ENCODE assay signal across 10 cellular contexts in the genomic region with DNA sequence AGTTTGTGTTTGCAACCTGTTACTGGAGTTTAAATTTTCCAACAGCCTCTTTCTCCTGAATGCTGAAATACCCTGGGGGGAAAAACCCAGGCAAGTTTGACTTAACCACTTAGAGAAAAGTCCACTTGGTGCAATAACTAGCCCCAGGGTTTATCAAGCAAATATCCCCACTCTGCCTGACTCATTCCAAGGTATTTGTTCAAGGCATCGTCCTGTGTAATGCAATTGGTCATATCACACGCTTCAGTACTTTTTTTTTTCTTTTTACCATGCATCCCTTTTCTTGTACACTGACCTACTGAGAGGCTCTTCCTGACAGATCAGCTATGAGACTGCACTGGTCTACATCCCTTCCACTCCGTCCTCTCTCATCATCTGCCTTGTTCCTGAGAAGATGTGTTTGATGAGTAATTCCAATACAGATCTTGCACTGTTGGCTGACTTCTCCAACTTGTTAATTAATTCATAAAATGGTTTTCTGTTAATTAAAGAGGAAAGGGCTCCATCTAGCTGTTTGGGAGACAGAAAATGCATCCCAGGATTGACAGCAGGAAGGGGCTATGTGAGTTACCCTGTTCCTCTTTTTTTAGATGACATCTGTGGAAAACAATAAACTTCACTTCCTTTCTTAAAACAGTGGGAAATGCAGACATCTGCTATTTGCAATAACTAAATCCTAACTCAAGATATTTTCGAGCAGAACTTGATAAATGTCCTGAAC.
DNase-seq lines count a peak whose midpoint lies in the region; ATAC-seq and TF ChIP-seq lines count a peak whose summit lies in the region.
"Had no signal": no experiment of that assay in that cellular context is flagged by ENCODE, and none has a peak within 500 bp of the region (broad histone marks: within the 10 kb centered on the region; RNA-seq: fewer than 3 reads in every experiment).

No MANE protein-coding gene starts in this region.

- 0 out of 2 replicates have a peak, but pooled peaks have one; percentile 7 for TF ChIP-seq CTCF in OCI-LY3 (IDR thresholded peaks at IDR 0.05; ENCODE audit: low read depth, low read length)
- peak; percentile 15 for TF ChIP-seq CTCF in retinal pigment epithelial cell (conservative IDR thresholded peaks at IDR 0.05; ENCODE audit: low read depth, low read length)
- no peak for TF ChIP-seq CTCF in upper lobe of right lung (IDR thresholded peaks at IDR 0.05)

- H3K27me3 ChIP-seq in OCI-LY3 (ENCODE audit: low read depth, low read length): peaks cover 18% of the 10 kb centered on the region; the same call in 1 of the 2 replicates
- no peaks in the 10 kb centered on the region for H3K27me3 ChIP-seq in upper lobe of right lung
- H3K27me3 ChIP-seq: MG63 had no signal

- H3K79me2 ChIP-seq in OCI-LY3 (ENCODE audit: low read length): no peaks in the 10 kb centered on the region

- no peaks in the 10 kb centered on the region for H4K20me1 ChIP-seq in OCI-LY3 (ENCODE audit: insufficient read depth, low read length)

- H3K36me3 ChIP-seq in OCI-LY3 (replicated peaks; ENCODE audit: low read depth, low read length) (no peaks in the 10 kb centered on the region), upper lobe of right lung (no peaks in the 10 kb centered on the region)
- H3K36me3 ChIP-seq: MG63 had no signal

- intact Hi-C loops in upper lobe of right lung (cut with DNase I): no loop called here

- no peak overlapping the region for H3K9ac ChIP-seq in OCI-LY3 (ENCODE audit: low read length)

- H3K4me2 ChIP-seq in OCI-LY3 (ENCODE audit: low read length): no peak overlapping the region

- no peak overlapping the region for H2AFZ ChIP-seq in OCI-LY3 (ENCODE audit: low read depth, low read length)

- H3K9me3 ChIP-seq in OCI-LY3 (ENCODE audit: insufficient read depth, low read length) (no peaks in the 10 kb centered on the region), upper lobe of right lung (no peaks in the 10 kb centered on the region)
- H3K9me3 ChIP-seq: MG63 had no signal

- H3K4me1 ChIP-seq in OCI-LY3 (ENCODE audit: low read length) (no peaks in the 10 kb centered on the region), upper lobe of right lung (no peaks in the 10 kb centered on the region)

- H3K27ac ChIP-seq in OCI-LY3 (ENCODE audit: low read length) (no peak overlapping the region), epithelial cell of prostate (no peak overlapping the region), upper lobe of right lung (no peak overlapping the region)

- no peak for ATAC-seq in GM19324 (IDR thresholded peaks at IDR 0.05; ENCODE audit: low FRiP score, unreplicated experiment)
- no peak for ATAC-seq in upper lobe of right lung

- DNase-seq in DMS53 (lab: John Stamatoyannopoulos, UW): peak; percentile 30
- DNase-seq in DMS53 treated with DMSO at 0.1 percent for 48 hours (lab: John Stamatoyannopoulos, UW; ENCODE audit: unreplicated experiment): no peak
- peak; percentile 82 for DNase-seq in epithelial cell of prostate (ENCODE audit: low read depth, low spot score)
- peak; percentile 79 for DNase-seq in retinal pigment epithelial cell (ENCODE audit: low read depth)
- no peak for DNase-seq in upper lobe of right lung
- DNase-seq in GM19238 (ENCODE audit: insufficient read length, low spot score): no peak
- DNase-seq: activated naive CD4-positive, alpha-beta T cell treated with anti-CD3 and anti-CD28 coated beads, Interleukin-2, amount 10 ng/mL, durations not matched to agents 7 days and 5 days; MG63 had no signal

- H3K4me3 ChIP-seq in OCI-LY3 (ENCODE audit: low read length) (no peak overlapping the region), retinal pigment epithelial cell (ENCODE audit: low read length) (no peak overlapping the region), upper lobe of right lung (no peak overlapping the region)
- H3K4me3 ChIP-seq: MG63 had no signal

Comparison
In these comparisons a context has a peak if more than half of its experiments do, and no peak if none do; other contexts are left out.
1. DNase-seq: peak in DMS53 (single experiment), epithelial cell of prostate (single experiment) and retinal pigment epithelial cell (single experiment); none in DMS53 treated with DMSO at 0.1 percent for 48 hours (single experiment), upper lobe of right lung (single experiment) and GM19238 (single experiment).